ENCODE assay signal across 9 cellular contexts in genomic region chr22:35552186-35552842, GRCh38. TPM values are rescaled to one million over a fixed set of nuclear protein-coding genes. Genes with fewer than 3 reads are reported as not detected.
A peak's percentile ranks its signal among the peaks of the same experiment; 100 is the strongest.
DNase-seq lines count a peak whose midpoint lies in the region; ATAC-seq and TF ChIP-seq lines count a peak whose summit lies in the region.
"Had no signal": no experiment of that assay in that cellular context is flagged by ENCODE, and none has a peak within 500 bp of the region (broad histone marks: within the 10 kb centered on the region; RNA-seq: fewer than 3 reads in every experiment).

No MANE protein-coding gene starts in this region.

- TF ChIP-seq CTCF in GM13977 (IDR thresholded peaks at IDR 0.05; ENCODE audit: extremely low read depth, insufficient read depth, missing control alignments), result no peak

- H3K4me3 Mint-ChIP-seq in activated T-helper 17 cell treated with anti-CD3 and anti-CD28 coated beads, Interleukin-2, amount 50 U/mL, for 72 hours, result peak overlapping the region; percentile 26
- H3K4me3 Mint-ChIP-seq in naive thymus-derived CD8-positive, alpha-beta T cell, result peak overlapping the region; percentile 3 to 70 (median 54)

- no peaks in the 10 kb centered on the region for H3K27me3 Mint-ChIP-seq in activated T-helper 17 cell treated with anti-CD3 and anti-CD28 coated beads, Interleukin-2, amount 50 U/mL, for 72 hours
- H3K27me3 Mint-ChIP-seq in naive thymus-derived CD8-positive, alpha-beta T cell, result no peaks in the 10 kb centered on the region

- no peak overlapping the region for H3K27ac Mint-ChIP-seq in activated T-helper 17 cell treated with anti-CD3 and anti-CD28 coated beads, Interleukin-2, amount 50 U/mL, for 72 hours
- peak overlapping the region in 8 of 10 donors; percentile 4 to 91 (median 28) for H3K27ac Mint-ChIP-seq in naive thymus-derived CD8-positive, alpha-beta T cell

- DNase-seq in GM13977 (ENCODE audit: low spot score), result peak; percentile 87
- DNase-seq in RPMI7951 (ENCODE audit: low read depth), result peak; percentile 66
- DNase-seq in naive thymus-derived CD8-positive, alpha-beta T cell, result peak; percentile 67 to 93 (median 85)
- DNase-seq in kidney tubule cell (ENCODE audit: low spot score), result no peak
- no peak for DNase-seq in NCI-H2081 (lab: John Stamatoyannopoulos, UW)
- DNase-seq in KG1 (lab: John Stamatoyannopoulos, UW), result no peak
- DNase-seq: gastrocnemius medialis had no signal

- ATAC-seq in activated T-helper 17 cell treated with anti-CD3 and anti-CD28 coated beads, Interleukin-2, amount 50 U/mL, for 72 hours (replicated peaks), result peak; percentile 91
- peak; percentile 99 for ATAC-seq in naive thymus-derived CD8-positive, alpha-beta T cell
- no peak for ATAC-seq in GM19395 (IDR thresholded peaks at IDR 0.05; ENCODE audit: unreplicated experiment)

- no peaks in the 10 kb centered on the region for H3K36me3 Mint-ChIP-seq in activated T-helper 17 cell treated with anti-CD3 and anti-CD28 coated beads, Interleukin-2, amount 50 U/mL, for 72 hours (ENCODE audit: low read depth)
- H3K36me3 Mint-ChIP-seq in naive thymus-derived CD8-positive, alpha-beta T cell, result no peaks in the 10 kb centered on the region

- peaks cover 7% of the 10 kb centered on the region for H3K4me1 Mint-ChIP-seq in activated T-helper 17 cell treated with anti-CD3 and anti-CD28 coated beads, Interleukin-2, amount 50 U/mL, for 72 hours
- peaks cover 4 to 20% (median 15%) of the 10 kb centered on the region in 4 donors for H3K4me1 Mint-ChIP-seq in naive thymus-derived CD8-positive, alpha-beta T cell

- in situ Hi-C loops in GM13977 (cut with MboI; ENCODE audit: low pct_unique_long_range_greater_than_20kb, low sequenced_read_pairs, unreplicated experiment), result no loop called here

- no peaks in the 10 kb centered on the region for H3K9me3 Mint-ChIP-seq in activated T-helper 17 cell treated with anti-CD3 and anti-CD28 coated beads, Interleukin-2, amount 50 U/mL, for 72 hours
- no peaks in the 10 kb centered on the region for H3K9me3 Mint-ChIP-seq in naive thymus-derived CD8-positive, alpha-beta T cell

- POLR2A ChIA-PET in naive thymus-derived CD8-positive, alpha-beta T cell (lab: Charles Lee), result interaction anchor here (0.8 to 3.4 kb wide), 2 partner anchors 11 to 253 kb away, joined by 3 to 15 read pairs; partner anchors contain the start of genes RASD2 and TOM1

RNA-seq across cellular contexts. Expression of gene RASD2, which starts 11.7 kb away (rescaled TPM):
- 0.10 and 0.24 TPM in 2 replicates for total RNA-seq in RPMI7951 (2014; rRNA removed; shearing (Covaris generic))
- total RNA-seq in activated T-helper 17 cell treated with anti-CD3 and anti-CD28 coated beads, Interleukin-2, amount 50 U/mL, for 72 hours, result under 1 TPM in 1 of 2 donors, not detected in 1; 0.37 TPM
- not detected for total RNA-seq in naive thymus-derived CD8-positive, alpha-beta T cell
- polyA plus RNA-seq in naive thymus-derived CD8-positive, alpha-beta T cell, result under 1 TPM in 1 of 3 donors, not detected in 2; 0.11 TPM

Comparison
In these comparisons a context has a peak if more than half of its experiments do, and no peak if none do; other contexts are left out.
1. DNase-seq: peak in GM13977 (single experiment), RPMI7951 (single experiment) and naive thymus-derived CD8-positive, alpha-beta T cell (10 of 10); none in kidney tubule cell (single experiment), NCI-H2081 (0 of 2) and KG1 (single experiment).